8 cellular contexts compared by ENCODE assay signal in genomic region chr2:127885341-127885740, GRCh38. TPM values are rescaled to one million over a fixed set of nuclear protein-coding genes. Genes with fewer than 3 reads are reported as not detected.
DNase-seq lines count a peak whose midpoint lies in the region; ATAC-seq and TF ChIP-seq lines count a peak whose summit lies in the region.
"Not testable (repeated sequence)": the region's sequence is repeated elsewhere in the genome, so short reads cannot be mapped to it uniquely, and the experiment has no call there.

No MANE protein-coding gene starts in this region.

- peaks cover 31% of the 10 kb centered on the region for H3K4me1 ChIP-seq in adipocyte (ENCODE audit: control insufficient read depth, insufficient read depth, low read length)
- peaks cover 18 to 19% of the 10 kb centered on the region in 2 experiments for H3K4me1 ChIP-seq in neutrophil (ENCODE audit: control insufficient read depth in 1 of 2, insufficient read depth in 1 of 2, low read depth in 1 of 2, low read length in 1 of 2)
- H3K4me1 ChIP-seq in subcutaneous abdominal adipose tissue (ENCODE audit: control insufficient read depth in 5 of 5, insufficient read depth in 5 of 5, low read length in 5 of 5): peaks cover 4 to 41% (median 30%) of the 10 kb centered on the region in 5 donors

- H3K27me3 ChIP-seq in adipocyte (replicated peaks; ENCODE audit: control insufficient read depth, insufficient read depth, low read length); neutrophil; subcutaneous abdominal adipose tissue (ENCODE audit: control insufficient read depth in 5 of 5, insufficient read depth in 4 of 5, low read length in 5 of 5): not testable (repeated sequence)

- TF ChIP-seq CTCF in GM12875 (IDR thresholded peaks at IDR 0.05; ENCODE audit: borderline replicate concordance, insufficient read depth, low read depth, low read length); neutrophil (IDR thresholded peaks at IDR 0.05): not testable (repeated sequence)
- TF ChIP-seq CTCF in LNCaP clone FGC (IDR thresholded peaks at IDR 0.05; ENCODE audit: control insufficient read depth, extremely low read depth, insufficient read depth): 0 out of 2 replicates have a peak, but pooled peaks have one; percentile 3

- peak; percentile 11 for ATAC-seq in HG02588 (IDR thresholded peaks at IDR 0.05; ENCODE audit: unreplicated experiment)
- peak; percentile 45 for ATAC-seq in Right ventricle myocardium superior (ENCODE audit: poor library complexity)

- H3K9ac ChIP-seq in adipocyte (ENCODE audit: low read length): peak overlapping the region; percentile 87
- peak overlapping the region in 3 of 5 donors; percentile 57 to 78 (median 58) for H3K9ac ChIP-seq in subcutaneous abdominal adipose tissue (ENCODE audit: low read length in 5 of 5)

- H3K27ac ChIP-seq in neutrophil (peak overlapping the region; percentile 87), subcutaneous abdominal adipose tissue (ENCODE audit: low read depth, low read length) (peak overlapping the region; percentile 77)

- H3K36me3 ChIP-seq in adipocyte (ENCODE audit: control insufficient read depth, insufficient read depth, low read length, severe bottlenecking): peaks cover 29% of the 10 kb centered on the region
- H3K36me3 ChIP-seq in neutrophil: not testable (repeated sequence)
- peaks cover 9 to 19% (median 14%) of the 10 kb centered on the region in 5 donors for H3K36me3 ChIP-seq in subcutaneous abdominal adipose tissue (ENCODE audit: control insufficient read depth in 5 of 5, insufficient read depth in 5 of 5, low read length in 5 of 5)

- DNase-seq in LNCaP clone FGC (ENCODE audit: low read depth): not testable (repeated sequence)
- DNase-seq in UCSD-AML1 (lab: John Stamatoyannopoulos, UW; ENCODE audit: unreplicated experiment) (peak; percentile 31), adipocyte (ENCODE audit: low read depth) (peak; percentile 49), Right ventricle myocardium superior (peak; percentile 67)

- H3K4me3 ChIP-seq in GM12875 (ENCODE audit: low read depth, low read length) (peak overlapping the region; percentile 32), LNCaP clone FGC (ENCODE audit: low read depth, low read length) (peak overlapping the region; percentile 59), adipocyte (ENCODE audit: low read length) (peak overlapping the region; percentile 91), neutrophil (ENCODE audit: low read depth in 1 of 2, low read length in 1 of 2) (peak overlapping the region; percentile 66 to 73), subcutaneous abdominal adipose tissue (ENCODE audit: low read depth in 1 of 5, low read length in 5 of 5) (peak overlapping the region; percentile 59 to 89 (median 62))

- H3K9me3 ChIP-seq in adipocyte (ENCODE audit: control insufficient read depth, low read length); neutrophil; subcutaneous abdominal adipose tissue (ENCODE audit: control insufficient read depth in 5 of 5, low read length in 5 of 5): not testable (repeated sequence)

- intact Hi-C loops in Right ventricle myocardium superior (cut with DNase I): not testable (repeated sequence)

RNA-seq across cellular contexts. Expression of gene AMMECR1L, which starts 0.4 kb away (rescaled TPM):
- 9.7 TPM for total RNA-seq in Right ventricle myocardium superior

RNA-seq across cellular contexts. Expression of gene POLR2D, which starts 27.4 kb away (rescaled TPM):
- 18.5 TPM for total RNA-seq in Right ventricle myocardium superior

Comparison
In these comparisons a context has a peak if more than half of its experiments do, and no peak if none do; other contexts are left out.
1. H3K4me3 ChIP-seq: peak in every context shown above with its lines; median percentile 91 in adipocyte; 70 in neutrophil; 62 in subcutaneous abdominal adipose tissue; 59 in LNCaP clone FGC; 32 in GM12875.